ENCODE assay signal across 1 cellular context in the genomic region with DNA sequence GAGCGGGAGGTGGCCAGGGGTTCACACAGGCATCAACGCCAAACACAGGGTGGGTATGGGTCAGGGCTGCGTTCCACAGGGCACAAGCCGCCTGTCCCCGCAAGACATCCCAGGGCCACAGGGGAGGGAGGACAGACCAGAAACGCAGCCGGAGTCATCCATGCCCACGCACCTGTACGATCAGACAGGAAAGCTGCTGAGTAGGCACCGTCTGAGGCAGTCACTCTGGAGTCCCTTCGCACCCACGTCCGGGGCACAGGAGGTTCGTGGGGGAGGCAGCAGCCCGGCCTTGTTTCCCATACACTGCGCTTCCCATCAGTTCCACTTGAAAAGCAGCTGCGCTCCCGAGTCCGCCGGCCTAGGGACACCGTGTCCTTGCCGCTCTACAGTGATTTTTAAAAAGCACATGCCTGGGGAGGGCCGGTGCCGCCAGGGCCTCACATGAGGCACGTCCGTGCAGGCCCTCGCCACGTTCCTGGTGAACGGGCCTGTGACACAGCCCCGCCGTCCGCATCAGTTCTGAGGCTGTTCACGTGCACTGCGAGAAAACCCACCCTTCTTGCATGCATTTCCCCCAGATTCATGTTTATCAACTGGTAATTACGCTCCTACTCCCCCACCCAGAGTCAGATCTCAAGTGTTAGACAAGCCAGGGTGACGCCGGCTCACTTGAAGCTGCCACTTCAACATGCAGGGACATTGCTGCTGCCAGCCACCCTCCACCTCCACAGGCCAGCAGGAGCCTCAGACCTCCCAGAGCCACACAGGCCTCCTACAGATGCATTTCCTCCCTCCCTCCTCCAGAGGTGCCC.
TF ChIP-seq lines count a peak whose summit lies in the region.

No MANE protein-coding gene starts in this region.

TF ChIP-seq in H1, 55 proteins besides CTCF, POLR2A, EP300 and RAD21:
- no peak for TF ChIP-seq TEAD4 (IDR thresholded peaks at IDR 0.05; ENCODE audit: low read depth, low read length)
- peak; percentile 36; the same call in 1 of the 2 replicates for TF ChIP-seq POLR2AphosphoS5 (IDR thresholded peaks at IDR 0.05; ENCODE audit: low read depth, low read length)
- TF ChIP-seq, protein P1, sequence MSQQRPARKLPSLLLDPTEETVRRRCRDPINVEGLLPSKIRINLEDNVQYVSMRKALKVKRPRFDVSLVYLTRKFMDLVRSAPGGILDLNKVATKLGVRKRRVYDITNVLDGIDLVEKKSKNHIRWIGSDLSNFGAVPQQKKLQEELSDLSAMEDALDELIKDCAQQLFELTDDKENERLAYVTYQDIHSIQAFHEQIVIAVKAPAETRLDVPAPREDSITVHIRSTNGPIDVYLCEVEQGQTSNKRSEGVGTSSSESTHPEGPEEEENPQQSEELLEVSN (IDR thresholded peaks at IDR 0.05) = no peak; the same call in 1 of the 2 replicates
- no peak for TF ChIP-seq SP4 (IDR thresholded peaks at IDR 0.05; ENCODE audit: low read length)
- no peak for TF ChIP-seq ATF3 (IDR thresholded peaks at IDR 0.05; ENCODE audit: insufficient read depth, low read depth, low read length)
